In genomic region chr10:80203835-80204148, GRCh38 we compare ENCODE assay signal across 8 cellular contexts. TPM values are rescaled to one million over a fixed set of nuclear protein-coding genes. Genes with fewer than 3 reads are reported as not detected.
DNase-seq lines count a peak whose midpoint lies in the region; ATAC-seq and TF ChIP-seq lines count a peak whose summit lies in the region.

No MANE protein-coding gene starts in this region.

- POLR2A ChIA-PET in BJ (lab: Charles Lee), result no interaction called here
- POLR2A ChIA-PET in MCF 10A (lab: Yijun Ruan, JAX), result interaction anchor here (0.6 to 3.4 kb wide), 12 partner anchors 8 to 124 kb away, joined by 3 to 31 read pairs (median 4); no protein-coding TSS in a partner anchor

- BruUV-seq in MCF 10A (replicated peaks; lab: Mats Ljungman, UMichigan), result no TSS peak

- peak overlapping the region; percentile 87 for H3K4me3 ChIP-seq in BJ (ENCODE audit: low read depth, low read length)
- H3K4me3 ChIP-seq in muscle layer of duodenum (ENCODE audit: low read depth in 1 of 2, low read length in 2 of 2), result peak overlapping the region; percentile 83 to 93

- H3K36me3 ChIP-seq in BJ (ENCODE audit: control insufficient read depth, insufficient read depth, low read length), result 0 out of 2 replicates have a peak, but pooled peaks cover 1% of the 10 kb centered on the region
- peaks cover 0 to 3% of the 10 kb centered on the region in 2 donors for H3K36me3 ChIP-seq in muscle layer of duodenum (ENCODE audit: control insufficient read depth in 1 of 2, insufficient read depth in 2 of 2, low read length in 2 of 2)

- H3K27ac Mint-ChIP-seq in MCF 10A (ENCODE audit: low read depth, unreplicated experiment), result peak overlapping the region; percentile 57

- no peaks in the 10 kb centered on the region for H3K36me3 Mint-ChIP-seq in MCF 10A (ENCODE audit: insufficient read depth, unreplicated experiment)

- CTCF ChIA-PET in BJ (lab: Yijun Ruan, JAX), result interaction anchor here (1.2 to 1.3 kb wide), 3 partner anchors 16 to 60 kb away, joined by 3 to 6 read pairs (median 4); no protein-coding TSS in a partner anchor
- CTCF ChIA-PET in MCF 10A (lab: Yijun Ruan, JAX), result interaction anchor here (0.7 to 2.5 kb wide), 9 partner anchors 8 to 209 kb away, joined by 3 to 6 read pairs (median 4); no protein-coding TSS in a partner anchor

- DNase-seq in BJ (ENCODE audit: low read depth) (no peak), MCF 10A (ENCODE audit: unreplicated experiment) (no peak), RKO (ENCODE audit: low spot score) (no peak), NCI-H1092 treated with DMSO at 0.1 percent for 48 hours (lab: John Stamatoyannopoulos, UW) (no peak), NCI-H2196 (lab: John Stamatoyannopoulos, UW; ENCODE audit: unreplicated experiment) (no peak)

- intact Hi-C loops in MCF 10A (cut with micrococcal nuclease), result loop anchor here (1.0 to 2.0 kb wide), 2 partner anchors 39 to 60 kb away; no protein-coding TSS in a partner anchor

- H3K27me3 ChIP-seq in BJ (ENCODE audit: control insufficient read depth, insufficient read depth, low read length) (no peaks in the 10 kb centered on the region), muscle layer of duodenum (ENCODE audit: low read depth, low read length) (no peaks in the 10 kb centered on the region)

- no peaks in the 10 kb centered on the region for H3K27me3 Mint-ChIP-seq in MCF 10A (ENCODE audit: insufficient read depth, unreplicated experiment)

- H3K9me3 Mint-ChIP-seq in MCF 10A (ENCODE audit: unreplicated experiment), result no peaks in the 10 kb centered on the region

- TF ChIP-seq CTCF in BJ (IDR thresholded peaks at IDR 0.05; ENCODE audit: insufficient read depth, low read depth, low read length) (no peak), MCF 10A (IDR thresholded peaks at IDR 0.05; ENCODE audit: unreplicated experiment) (no peak)

- peaks cover 36 to 65% of the 10 kb centered on the region in 2 donors for H3K4me1 ChIP-seq in muscle layer of duodenum (ENCODE audit: control insufficient read depth in 1 of 2, insufficient read depth in 2 of 2, low read length in 2 of 2)

- peaks cover 41% of the 10 kb centered on the region for H3K4me1 Mint-ChIP-seq in MCF 10A (ENCODE audit: insufficient read depth, unreplicated experiment)

- peak; percentile 0 for ATAC-seq in HG02943 (IDR thresholded peaks at IDR 0.05; ENCODE audit: low read depth, unreplicated experiment)
- ATAC-seq in HG03442 (IDR thresholded peaks at IDR 0.05; ENCODE audit: unreplicated experiment), result no peak

- H3K9me3 ChIP-seq in muscle layer of duodenum (ENCODE audit: control insufficient read depth in 1 of 2, low read length in 2 of 2), result no peaks in the 10 kb centered on the region

- H3K4me3 Mint-ChIP-seq in MCF 10A (ENCODE audit: unreplicated experiment), result peak overlapping the region; percentile 77

- peak overlapping the region; percentile 99 for H3K27ac ChIP-seq in muscle layer of duodenum (ENCODE audit: low read length)

RNA-seq across cellular contexts. Expression of gene ANXA11, which starts 1.5 kb away (rescaled TPM):
- 210 and 239 TPM in 2 replicates for polyA plus RNA-seq in BJ (2011; rRNA removed)
- 122 and 139 TPM in 2 replicates for polyA minus RNA-seq in BJ (2011; rRNA and poly(A)+ RNA removed)
- 68.5 and 93.8 TPM in 2 replicates for total RNA-seq in MCF 10A (2022)
